Comparison of ENCODE assay signal across 16 cellular contexts in genomic region chr2:30765226-30765625, GRCh38. TPM values are rescaled to one million over a fixed set of nuclear protein-coding genes. Genes with fewer than 3 reads are reported as not detected.
DNase-seq lines count a peak whose midpoint lies in the region; ATAC-seq and TF ChIP-seq lines count a peak whose summit lies in the region.
"Had no signal": no experiment of that assay in that cellular context is flagged by ENCODE, and none has a peak within 500 bp of the region (broad histone marks: within the 10 kb centered on the region; RNA-seq: fewer than 3 reads in every experiment).

No MANE protein-coding gene starts in this region.

- H3K27me3 ChIP-seq in spleen (replicated peaks in 1 of 7) (peaks cover 0 to 32% (median 0%) of the 10 kb centered on the region in 7 donors), transverse colon (no peaks in the 10 kb centered on the region)

- no peak for TF ChIP-seq POLR2A in spleen (IDR thresholded peaks at IDR 0.05)
- no peak for TF ChIP-seq POLR2A in transverse colon (IDR thresholded peaks at IDR 0.05)

- TF ChIP-seq EP300 in transverse colon (IDR thresholded peaks at IDR 0.05; ENCODE audit: low read depth), result no peak

- H3K4me3 ChIP-seq in spleen (no peak overlapping the region), transverse colon (no peak overlapping the region)
- H3K4me3 ChIP-seq: HAP-1 had no signal

- H3K36me3 ChIP-seq in spleen (no peaks in the 10 kb centered on the region), transverse colon (no peaks in the 10 kb centered on the region)
- H3K36me3 ChIP-seq: HAP-1 had no signal

- H3K27me3 Mint-ChIP-seq in activated CD8-positive, alpha-beta memory T cell treated with anti-CD3 and anti-CD28 coated beads, Interleukin-2, amount 10 ng/mL, durations not matched to agents 7 days and 5 days, result peaks cover 6% of the 10 kb centered on the region

- H3K4me1 Mint-ChIP-seq in activated CD8-positive, alpha-beta memory T cell treated with anti-CD3 and anti-CD28 coated beads, Interleukin-2, amount 10 ng/mL, durations not matched to agents 7 days and 5 days, result no peaks in the 10 kb centered on the region

- no peaks in the 10 kb centered on the region for H3K9me3 Mint-ChIP-seq in activated CD8-positive, alpha-beta memory T cell treated with anti-CD3 and anti-CD28 coated beads, Interleukin-2, amount 10 ng/mL, durations not matched to agents 7 days and 5 days (ENCODE audit: low read depth)
- H3K9me3 Mint-ChIP-seq: CD4-positive, alpha-beta T cell had no signal

- no peak for ATAC-seq in activated CD8-positive, alpha-beta memory T cell treated with anti-CD3 and anti-CD28 coated beads, Interleukin-2, amount 10 ng/mL, durations not matched to agents 7 days and 5 days
- ATAC-seq in GM21529 (IDR thresholded peaks at IDR 0.05; ENCODE audit: unreplicated experiment) (no peak), HG03159 (IDR thresholded peaks at IDR 0.05; ENCODE audit: unreplicated experiment) (no peak)

- H3K27ac ChIP-seq in spleen (no peak overlapping the region), transverse colon (no peak overlapping the region)
- H3K27ac ChIP-seq: HL-60 had no signal

- WGBS in spleen, 5 donors, result 67 to 83% (median 75%) methylated on average over 4 of the region's 4 CpGs
- WGBS in transverse colon (ENCODE audit: low coverage in 1 of 2), 2 donors, result 84% methylated on average over 4 of the region's 4 CpGs; no CpG with 5 or more reads in 1 of the 2 donors

- H3K4me3 Mint-ChIP-seq in activated CD8-positive, alpha-beta memory T cell treated with anti-CD3 and anti-CD28 coated beads, Interleukin-2, amount 10 ng/mL, durations not matched to agents 7 days and 5 days, result no peak overlapping the region
- H3K4me3 Mint-ChIP-seq: CD4-positive, alpha-beta T cell had no signal

- CTCF ChIA-PET in activated CD8-positive, alpha-beta memory T cell treated with anti-CD3 and anti-CD28 coated beads, Interleukin-2, amount 10 ng/mL, durations not matched to agents 7 days and 5 days (lab: Charles Lee), result no interaction called here

- no peaks in the 10 kb centered on the region for H3K36me3 Mint-ChIP-seq in activated CD8-positive, alpha-beta memory T cell treated with anti-CD3 and anti-CD28 coated beads, Interleukin-2, amount 10 ng/mL, durations not matched to agents 7 days and 5 days

- intact Hi-C loops in spleen (cut with DNase I; ENCODE audit: low total_unique reads) (no loop called here), transverse colon (cut with DNase I; ENCODE audit: low total_unique reads) (no loop called here)

- TF ChIP-seq CTCF in spleen (IDR thresholded peaks at IDR 0.05 in 8 of 11, conservative IDR thresholded peaks at IDR 0.05 in 3 of 11), result no peak
- TF ChIP-seq CTCF in transverse colon (IDR thresholded peaks at IDR 0.05), result no peak

- in situ Hi-C loops in transverse colon (cut with MboI; ENCODE audit: low pct_ligation_motif_present in 1 of 4, low pct_unique_long_range_greater_than_20kb in 1 of 4, low sequenced_read_pairs in 3 of 4), result no loop called here

- DNase-seq in activated CD8-positive, alpha-beta memory T cell treated with anti-CD3 and anti-CD28 coated beads, Interleukin-2, amount 50 U/mL, for 4 hours, result peak; percentile 9
- DNase-seq in activated CD8-positive, alpha-beta memory T cell treated with anti-CD3 and anti-CD28 coated beads, Interleukin-2, amount 10 ng/mL, durations not matched to agents 7 days and 5 days, result no peak
- DNase-seq in mesenteric fat pad (ENCODE audit: low spot score) (peak; percentile 47), spleen (peak; percentile 66), transverse colon (no peak)
- DNase-seq: 8988T; C1 segment of cervical spinal cord; Caco-2; CD4-positive, alpha-beta T cell had no signal

- no peaks in the 10 kb centered on the region for H3K9me3 ChIP-seq in spleen
- H3K9me3 ChIP-seq in transverse colon, result no peaks in the 10 kb centered on the region
- H3K9me3 ChIP-seq: Caco-2, HAP-1 had no signal

- H3K27ac Mint-ChIP-seq in activated CD8-positive, alpha-beta memory T cell treated with anti-CD3 and anti-CD28 coated beads, Interleukin-2, amount 10 ng/mL, durations not matched to agents 7 days and 5 days, result no peak overlapping the region
- H3K27ac Mint-ChIP-seq: CD4-positive, alpha-beta T cell had no signal

- H3K4me1 ChIP-seq in spleen, result no peaks in the 10 kb centered on the region
- H3K4me1 ChIP-seq in transverse colon, result no peaks in the 10 kb centered on the region
- H3K4me1 ChIP-seq: Caco-2, HAP-1 had no signal

RNA-seq across cellular contexts. Expression of gene CAPN13, which starts 42.0 kb away (rescaled TPM):
- not detected for total RNA-seq in activated CD8-positive, alpha-beta memory T cell treated with anti-CD3 and anti-CD28 coated beads, Interleukin-2, amount 10 ng/mL, durations not matched to agents 7 days and 5 days
- total RNA-seq in mesenteric fat pad (not detected), spleen (1 to 10 TPM in 1 of 7 donors, under 1 TPM in 4, not detected in 2; 0.32 to 1.1 (median 0.37) TPM), transverse colon (10 to 100 TPM; 24.3 to 83.3 (median 52.3) TPM)
- polyA plus RNA-seq in spleen, result under 1 TPM in 1 of 3 donors, not detected in 2; 0.09 TPM
- total RNA-seq: A673; CD4-positive, alpha-beta T cell; HT1080 had no signal
- polyA plus RNA-seq: AG04450 had no signal

Comparison
In these comparisons a context has a peak if more than half of its experiments do, and no peak if none do; other contexts are left out.
1. DNase-seq: peak in activated CD8-positive, alpha-beta memory T cell treated with anti-CD3 and anti-CD28 coated beads, Interleukin-2, amount 50 U/mL, for 4 hours (single experiment), mesenteric fat pad (single experiment) and spleen (single experiment); none in activated CD8-positive, alpha-beta memory T cell treated with anti-CD3 and anti-CD28 coated beads, Interleukin-2, amount 10 ng/mL, durations not matched to agents 7 days and 5 days (single experiment) and transverse colon (single experiment).
2. RNA of gene CAPN13, which starts 42.0 kb away (total RNA-seq): 24.3 to 83.3 TPM in transverse colon; 0.32 to 1.1 TPM in spleen, not detected in mesenteric fat pad (single experiment) and not detected in activated CD8-positive, alpha-beta memory T cell treated with anti-CD3 and anti-CD28 coated beads, Interleukin-2, amount 10 ng/mL, durations not matched to agents 7 days and 5 days; every median in the first group is over 10 times any median in the second.